ENCODE assay signal across 10 cellular contexts in the genomic region with DNA sequence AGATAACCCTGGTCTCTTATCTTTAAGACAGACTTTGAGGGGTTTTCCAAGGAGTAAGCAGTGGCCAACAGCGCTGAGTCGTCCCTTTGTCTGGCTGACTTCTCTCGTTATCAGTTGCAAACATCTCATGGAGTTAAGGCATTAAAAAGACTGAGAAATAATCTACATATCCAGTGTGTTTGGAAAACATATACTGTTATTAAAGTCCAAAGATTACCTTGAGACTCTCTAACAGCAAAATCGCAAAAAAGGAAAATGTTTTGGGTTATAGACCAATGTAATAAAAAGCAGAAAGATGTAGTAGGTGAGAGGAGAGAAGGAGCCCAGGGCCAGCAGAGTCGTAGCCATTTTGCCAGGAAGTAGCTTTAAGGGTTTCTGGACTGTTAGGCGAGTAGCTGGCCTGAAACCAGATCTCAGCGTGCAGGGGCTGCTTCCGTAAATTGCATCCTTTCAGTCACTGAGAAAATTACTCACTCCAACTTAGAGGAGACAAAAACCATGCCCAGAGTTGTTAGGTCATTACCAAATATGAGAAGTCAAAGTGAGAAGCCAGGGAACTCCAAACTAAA. TPM values are rescaled to one million over a fixed set of nuclear protein-coding genes. Genes with fewer than 3 reads are reported as not detected.
DNase-seq lines count a peak whose midpoint lies in the region; ATAC-seq and TF ChIP-seq lines count a peak whose summit lies in the region.
"Had no signal": no experiment of that assay in that cellular context is flagged by ENCODE, and none has a peak within 500 bp of the region (broad histone marks: within the 10 kb centered on the region; RNA-seq: fewer than 3 reads in every experiment).

No MANE protein-coding gene starts in this region.

- DNase-seq in AML-193 (lab: John Stamatoyannopoulos, UW) (peak; percentile 67 to 69), NOMO-1 (lab: John Stamatoyannopoulos, UW; ENCODE audit: unreplicated experiment in 2 of 2) (peak; percentile 79 to 90), glomerular endothelial cell (ENCODE audit: extremely low read depth, low read depth, low spot score) (peak; percentile 39), posterior vena cava (ENCODE audit: low spot score) (no peak), AG08396 (ENCODE audit: low spot score) (no peak), lower leg skin (ENCODE audit: low spot score in 2 of 2) (no peak), left colon (no peak)
- DNase-seq: activated naive CD4-positive, alpha-beta T cell treated with Interleukin-2 at 50 U/mL for 16 hours; stimulated activated naive CD8-positive, alpha-beta T cell treated with anti-CD3 and anti-CD28 coated beads, Interleukin-15, Interleukin-2, amounts not matched to agents 100 U/mL and 50 U/mL, for 24 hours had no signal

- 44 to 50% methylated on average over 8 of the region's 8 CpGs for WGBS in lower leg skin, 2 donors

- no peak overlapping the region for H3K4me3 ChIP-seq in lower leg skin (ENCODE audit: low read depth, poor library complexity, severe bottlenecking)

- ATAC-seq in GM21529 (IDR thresholded peaks at IDR 0.05; ENCODE audit: unreplicated experiment) (peak; percentile 74), left colon (no peak)
- ATAC-seq: stimulated activated naive CD8-positive, alpha-beta T cell treated with anti-CD3 and anti-CD28 coated beads, Interleukin-15, Interleukin-2, amounts not matched to agents 100 U/mL and 50 U/mL, for 24 hours had no signal

- intact Hi-C loops in posterior vena cava (cut with DNase I) = no loop called here
- intact Hi-C loops in lower leg skin (cut with DNase I; ENCODE audit: low total_unique reads) = no loop called here
- intact Hi-C loops in left colon (cut with DNase I, micrococcal nuclease) = no loop called here

- TF ChIP-seq POLR2A in lower leg skin (IDR thresholded peaks at IDR 0.05) = no peak

- no peak for TF ChIP-seq CTCF in lower leg skin (IDR thresholded peaks at IDR 0.05)

RNA-seq across cellular contexts. Expression of a gene that starts 24.6 kb away (rescaled TPM):
- 0.35 and 0.44 TPM in 2 replicates for total RNA-seq in glomerular endothelial cell
- under 1 TPM; 0.67 to 0.74 TPM for total RNA-seq in posterior vena cava
- 1 to 10 TPM in 3 of 4 donors, under 1 TPM in 1; 0.97 to 3.8 (median 2.5) TPM for total RNA-seq in lower leg skin
- under 1 TPM; 0.34 to 0.55 TPM for total RNA-seq in left colon

RNA-seq across cellular contexts. Expression of a gene that starts 39.1 kb away (rescaled TPM):
- total RNA-seq in glomerular endothelial cell (57.6 and 71.6 TPM in 2 replicates), posterior vena cava (10 to 100 TPM; 21.7 to 26.1 TPM), lower leg skin (10 to 100 TPM; 72.3 to 94.7 (median 87.0) TPM), left colon (10 to 100 TPM; 42.7 to 44.3 TPM)

Comparison
In these comparisons a context has a peak if more than half of its experiments do, and no peak if none do; other contexts are left out.
1. DNase-seq: peak in AML-193 (2 of 2), NOMO-1 (2 of 2) and glomerular endothelial cell (single experiment); none in posterior vena cava (single experiment), AG08396 (single experiment), lower leg skin (0 of 2) and left colon (0 of 2).